In genomic region chr18:58285731-58286130, GRCh38 we compare ENCODE assay signal across 28 cellular contexts.
DNase-seq lines count a peak whose midpoint lies in the region; ATAC-seq, FAIRE-seq and TF ChIP-seq lines count a peak whose summit lies in the region.
"Had no signal": no experiment of that assay in that cellular context is flagged by ENCODE, and none has a peak within 500 bp of the region (broad histone marks: within the 10 kb centered on the region; RNA-seq: fewer than 3 reads in every experiment).

No MANE protein-coding gene starts in this region.

- WGBS in right cardiac atrium, result 70% methylated on average over 2 of the region's 2 CpGs

- H3K9ac ChIP-seq in mucosa of rectum (ENCODE audit: low read depth in 1 of 2, low read length in 2 of 2), result no peak overlapping the region
- H3K9ac ChIP-seq: GM23248 had no signal

- TF ChIP-seq CTCF in upper lobe of right lung (IDR thresholded peaks at IDR 0.05), result no peak

- H3K9me3 ChIP-seq in right cardiac atrium (ENCODE audit: control insufficient read depth, low read length) (no peaks in the 10 kb centered on the region), mucosa of rectum (ENCODE audit: control insufficient read depth in 2 of 2, low read length in 2 of 2) (no peaks in the 10 kb centered on the region), upper lobe of right lung (no peaks in the 10 kb centered on the region)
- H3K9me3 ChIP-seq: esophagus muscularis mucosa, MG63, spleen, testis had no signal

- intact Hi-C loops in Right ventricle myocardium superior (cut with DNase I) (no loop called here), right cardiac atrium (cut with DNase I) (no loop called here), upper lobe of right lung (cut with DNase I) (no loop called here)

- peaks cover under 1% of the 10 kb centered on the region for H3K4me1 ChIP-seq in right cardiac atrium (ENCODE audit: control insufficient read depth, insufficient read depth, low read length)
- peaks cover 30 to 48% of the 10 kb centered on the region in 2 donors for H3K4me1 ChIP-seq in mucosa of rectum (ENCODE audit: control insufficient read depth in 2 of 2, insufficient read depth in 2 of 2, low read length in 2 of 2)
- peaks cover 17% of the 10 kb centered on the region for H3K4me1 ChIP-seq in upper lobe of right lung

- no peaks in the 10 kb centered on the region for H3K36me3 ChIP-seq in mucosa of rectum (ENCODE audit: control insufficient read depth in 2 of 2, insufficient read depth in 2 of 2, low read length in 2 of 2)
- H3K36me3 ChIP-seq in upper lobe of right lung, result no peaks in the 10 kb centered on the region
- H3K36me3 ChIP-seq: esophagus muscularis mucosa, MG63, spleen had no signal

- ATAC-seq in Right ventricle myocardium superior (ENCODE audit: poor library complexity) (peak; percentile 36), right cardiac atrium (no peak), upper lobe of right lung (peak; percentile 65), GM21723 (IDR thresholded peaks at IDR 0.05; ENCODE audit: unreplicated experiment) (no peak), HG02642 (IDR thresholded peaks at IDR 0.05; ENCODE audit: poor library complexity, unreplicated experiment) (no peak)
- ATAC-seq: activated CD4-positive, alpha-beta T cell treated with anti-CD3 and anti-CD28 coated beads for 36 hours; Panc1; stimulated activated memory B cell treated with anti-CD40 and anti-IgM and Interleukin-4, amounts not matched to agents 10 μg/mL and 1 μg/mL and 100 μg/mL, for 72 hours had no signal

- no peak for TF ChIP-seq POLR2A in H54 (IDR thresholded peaks at IDR 0.05; ENCODE audit: low read depth, low read length)

- H3K27me3 ChIP-seq in right cardiac atrium (ENCODE audit: control insufficient read depth, insufficient read depth), result no peaks in the 10 kb centered on the region
- H3K27me3 ChIP-seq in mucosa of rectum (ENCODE audit: control insufficient read depth in 2 of 2, insufficient read depth in 2 of 2, low read length in 2 of 2), result no peaks in the 10 kb centered on the region
- H3K27me3 ChIP-seq in upper lobe of right lung, result no peaks in the 10 kb centered on the region
- H3K27me3 ChIP-seq: esophagus muscularis mucosa, MG63, spleen, testis had no signal

- no peak overlapping the region for H3K27ac ChIP-seq in right cardiac atrium (ENCODE audit: low read length)
- H3K27ac ChIP-seq in epithelial cell of prostate, result peak overlapping the region; percentile 62
- peak overlapping the region; percentile 83 to 94 for H3K27ac ChIP-seq in mucosa of rectum (ENCODE audit: low read depth in 2 of 2, low read length in 2 of 2)
- peak overlapping the region; percentile 72 for H3K27ac ChIP-seq in upper lobe of right lung
- H3K27ac ChIP-seq: coronary artery, esophagus muscularis mucosa, GM23248, spleen, testis had no signal

- FAIRE-seq in H54 (lab: Jason Lieb, UNC), result no peak
- FAIRE-seq: frontal cortex, G401.6 had no signal

- H3K4me3 ChIP-seq in right cardiac atrium (ENCODE audit: low read length) (no peak overlapping the region), mucosa of rectum (ENCODE audit: low read length in 2 of 2) (no peak overlapping the region), upper lobe of right lung (no peak overlapping the region)
- H3K4me3 ChIP-seq: coronary artery, esophagus muscularis mucosa, GM23248, MG63, spleen, testis had no signal

- DNase-seq in Right ventricle myocardium superior (no peak), right cardiac atrium (no peak), epithelial cell of prostate (ENCODE audit: low read depth, low spot score) (no peak), upper lobe of right lung (no peak), H54 (ENCODE audit: insufficient read length, low spot score) (no peak)
- DNase-seq: activated CD4-positive, alpha-beta T cell treated with anti-CD3 and anti-CD28 coated beads for 36 hours; activated CD8-positive, alpha-beta memory T cell treated with anti-CD3 and anti-CD28 coated beads for 24 hours; activated gamma-delta T cell treated with Interleukin-2 at 50 U/mL for 16 hours; activated T-cell treated with anti-CD3 and anti-CD28 coated beads, Interleukin-2, amount 50 U/mL, for 24 hours; AML-193; GM23248; hypothalamus; MG63; naive B cell; NCI-H524; NK-92 treated with Interleukin-12 subunit alpha and Interleukin-12 subunit beta, amount 100 ng/mL, for 24 hours; spleen; stimulated activated CD4-positive, alpha-beta T cell treated with anti-CD3 and anti-CD28 coated beads, Interleukin-2, amount 100 ng/mL, for 48 hours; testis had no signal

Comparison
In these comparisons a context has a peak if more than half of its experiments do, and no peak if none do; other contexts are left out.
1. ATAC-seq: peak in Right ventricle myocardium superior (single experiment) and upper lobe of right lung (single experiment); none in right cardiac atrium (0 of 2), GM21723 (single experiment) and HG02642 (single experiment).